In the genomic region with DNA sequence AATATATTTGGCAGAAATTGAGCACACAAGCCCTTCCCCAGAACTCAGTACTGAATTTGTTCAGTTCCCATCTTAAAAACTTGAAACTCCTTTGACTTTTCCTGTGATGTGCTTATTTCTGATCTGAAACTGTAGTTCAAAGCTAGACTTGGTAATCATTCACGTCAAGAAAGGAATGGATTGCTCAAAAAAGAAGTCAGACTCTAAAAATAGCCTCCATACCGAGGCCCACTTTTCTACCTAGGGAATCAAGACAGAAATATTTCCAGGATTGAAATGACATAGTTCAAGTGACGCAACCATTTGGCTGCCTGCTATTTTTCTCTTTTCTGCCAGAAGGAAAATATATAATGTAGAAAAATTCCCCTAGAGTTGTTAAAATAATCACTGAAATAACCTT, we compare ENCODE assay signal across 10 cellular contexts.
DNase-seq lines count a peak whose midpoint lies in the region; ATAC-seq lines count a peak whose summit lies in the region.
"Had no signal": no experiment of that assay in that cellular context is flagged by ENCODE, and none has a peak within 500 bp of the region (broad histone marks: within the 10 kb centered on the region; RNA-seq: fewer than 3 reads in every experiment).

No MANE protein-coding gene starts in this region.

- peaks cover 52% of the 10 kb centered on the region for H3K36me3 Mint-ChIP-seq in activated CD4-positive, alpha-beta T cell treated with anti-CD3 and anti-CD28 coated beads, Interleukin-2, amount 10 ng/mL, durations not matched to agents 24 days and 14 days (ENCODE audit: low read depth)
- peaks cover 40% of the 10 kb centered on the region for H3K36me3 Mint-ChIP-seq in activated T-helper 1 cell treated with anti-CD3 and anti-CD28 coated beads, Interleukin-12 subunit alpha, Interleukin-12 subunit beta, Interleukin-2, Interleukin-4 antibody, amounts not matched to agents 30 ng/mL and 10 ng/mL and 1 ng/mL, durations not matched to agents 14 hours and 24 hours and 36 hours (ENCODE audit: low read depth)
- peaks cover 45% of the 10 kb centered on the region for H3K36me3 Mint-ChIP-seq in stimulated activated memory B cell treated with anti-CD40 and anti-IgM and Interleukin-4, amounts not matched to agents 10 μg/mL and 1 μg/mL and 100 μg/mL, for 72 hours

- H3K4me3 Mint-ChIP-seq in activated CD4-positive, alpha-beta T cell treated with anti-CD3 and anti-CD28 coated beads, Interleukin-2, amount 10 ng/mL, durations not matched to agents 24 days and 14 days: peak overlapping the region; percentile 57
- peak overlapping the region; percentile 53 for H3K4me3 Mint-ChIP-seq in activated T-helper 1 cell treated with anti-CD3 and anti-CD28 coated beads, Interleukin-12 subunit alpha, Interleukin-12 subunit beta, Interleukin-2, Interleukin-4 antibody, amounts not matched to agents 30 ng/mL and 10 ng/mL and 1 ng/mL, durations not matched to agents 14 hours and 24 hours and 36 hours
- H3K4me3 Mint-ChIP-seq in stimulated activated memory B cell treated with anti-CD40 and anti-IgM and Interleukin-4, amounts not matched to agents 10 μg/mL and 1 μg/mL and 100 μg/mL, for 72 hours: no peak overlapping the region

- peak; percentile 5 for ATAC-seq in stimulated activated memory B cell treated with anti-CD40 and anti-IgM and Interleukin-4, amounts not matched to agents 10 μg/mL and 1 μg/mL and 100 μg/mL, for 72 hours
- no peak for ATAC-seq in HG02970 (IDR thresholded peaks at IDR 0.05; ENCODE audit: low FRiP score, unreplicated experiment)

- intact Hi-C loops in activated CD4-positive, alpha-beta T cell treated with anti-CD3 and anti-CD28 coated beads, Interleukin-2, amount 10 ng/mL, durations not matched to agents 24 days and 14 days (cut with micrococcal nuclease): loop anchor here (1.0 to 2.0 kb wide), 5 partner anchors 57 to 254 kb away; no protein-coding TSS in a partner anchor
- intact Hi-C loops in activated T-helper 1 cell treated with anti-CD3 and anti-CD28 coated beads, Interleukin-12 subunit alpha, Interleukin-12 subunit beta, Interleukin-2, Interleukin-4 antibody, amounts not matched to agents 30 ng/mL and 10 ng/mL and 1 ng/mL, durations not matched to agents 14 hours and 24 hours and 36 hours (cut with micrococcal nuclease): loop anchor here (1.0 to 2.0 kb wide), 5 partner anchors 8 to 130 kb away; a partner anchor contains a TSS

- no peaks in the 10 kb centered on the region for H3K27me3 Mint-ChIP-seq in activated CD4-positive, alpha-beta T cell treated with anti-CD3 and anti-CD28 coated beads, Interleukin-2, amount 10 ng/mL, durations not matched to agents 24 days and 14 days
- H3K27me3 Mint-ChIP-seq in activated T-helper 1 cell treated with anti-CD3 and anti-CD28 coated beads, Interleukin-12 subunit alpha, Interleukin-12 subunit beta, Interleukin-2, Interleukin-4 antibody, amounts not matched to agents 30 ng/mL and 10 ng/mL and 1 ng/mL, durations not matched to agents 14 hours and 24 hours and 36 hours (ENCODE audit: insufficient read depth): no peaks in the 10 kb centered on the region
- no peaks in the 10 kb centered on the region for H3K27me3 Mint-ChIP-seq in stimulated activated memory B cell treated with anti-CD40 and anti-IgM and Interleukin-4, amounts not matched to agents 10 μg/mL and 1 μg/mL and 100 μg/mL, for 72 hours

- peaks cover 67% of the 10 kb centered on the region for H3K4me1 Mint-ChIP-seq in activated CD4-positive, alpha-beta T cell treated with anti-CD3 and anti-CD28 coated beads, Interleukin-2, amount 10 ng/mL, durations not matched to agents 24 days and 14 days
- peaks cover 88% of the 10 kb centered on the region for H3K4me1 Mint-ChIP-seq in activated T-helper 1 cell treated with anti-CD3 and anti-CD28 coated beads, Interleukin-12 subunit alpha, Interleukin-12 subunit beta, Interleukin-2, Interleukin-4 antibody, amounts not matched to agents 30 ng/mL and 10 ng/mL and 1 ng/mL, durations not matched to agents 14 hours and 24 hours and 36 hours (ENCODE audit: low read depth)
- peaks cover 76% of the 10 kb centered on the region for H3K4me1 Mint-ChIP-seq in stimulated activated memory B cell treated with anti-CD40 and anti-IgM and Interleukin-4, amounts not matched to agents 10 μg/mL and 1 μg/mL and 100 μg/mL, for 72 hours

- no peak for DNase-seq in activated CD4-positive, alpha-beta T cell treated with anti-CD3 and anti-CD28 coated beads, Interleukin-2, amount 10 ng/mL, durations not matched to agents 24 days and 14 days
- DNase-seq in activated CD4-positive, alpha-beta T cell treated with anti-CD3 and anti-CD28 coated beads for 1 hour: no peak
- DNase-seq in activated T-helper 1 cell treated with anti-CD3 and anti-CD28 coated beads, Interleukin-12 subunit alpha, Interleukin-12 subunit beta, Interleukin-2, Interleukin-4 antibody, amounts not matched to agents 30 ng/mL and 10 ng/mL and 1 ng/mL, durations not matched to agents 14 hours and 24 hours and 36 hours (ENCODE audit: low spot score): no peak
- peak; percentile 20 for DNase-seq in fibroblast of the conjunctiva (ENCODE audit: low read depth)
- no peak for DNase-seq in nucleus accumbens (lab: John Stamatoyannopoulos, UW)
- no peak for DNase-seq in SIG-M5 (lab: John Stamatoyannopoulos, UW)
- DNase-seq: ACHN; stimulated activated CD8-positive, alpha-beta memory T cell treated with anti-CD3 and anti-CD28 coated beads, Interleukin-4, amount 100 ng/mL, for 48 hours had no signal

- H3K27ac Mint-ChIP-seq in activated CD4-positive, alpha-beta T cell treated with anti-CD3 and anti-CD28 coated beads, Interleukin-2, amount 10 ng/mL, durations not matched to agents 24 days and 14 days: peak overlapping the region; percentile 87
- H3K27ac Mint-ChIP-seq in activated T-helper 1 cell treated with anti-CD3 and anti-CD28 coated beads, Interleukin-12 subunit alpha, Interleukin-12 subunit beta, Interleukin-2, Interleukin-4 antibody, amounts not matched to agents 30 ng/mL and 10 ng/mL and 1 ng/mL, durations not matched to agents 14 hours and 24 hours and 36 hours: peak overlapping the region; percentile 90
- peak overlapping the region; percentile 52 for H3K27ac Mint-ChIP-seq in stimulated activated memory B cell treated with anti-CD40 and anti-IgM and Interleukin-4, amounts not matched to agents 10 μg/mL and 1 μg/mL and 100 μg/mL, for 72 hours

- H3K9me3 Mint-ChIP-seq in activated CD4-positive, alpha-beta T cell treated with anti-CD3 and anti-CD28 coated beads, Interleukin-2, amount 10 ng/mL, durations not matched to agents 24 days and 14 days: peaks cover 10% of the 10 kb centered on the region
- H3K9me3 Mint-ChIP-seq in activated T-helper 1 cell treated with anti-CD3 and anti-CD28 coated beads, Interleukin-12 subunit alpha, Interleukin-12 subunit beta, Interleukin-2, Interleukin-4 antibody, amounts not matched to agents 30 ng/mL and 10 ng/mL and 1 ng/mL, durations not matched to agents 14 hours and 24 hours and 36 hours: no peaks in the 10 kb centered on the region
- H3K9me3 Mint-ChIP-seq in stimulated activated memory B cell treated with anti-CD40 and anti-IgM and Interleukin-4, amounts not matched to agents 10 μg/mL and 1 μg/mL and 100 μg/mL, for 72 hours: peaks cover 5% of the 10 kb centered on the region
